ENCODE assay signal across 20 cellular contexts in genomic region chr7:17520941-17521340, GRCh38.
A peak's percentile ranks its signal among the peaks of the same experiment; 100 is the strongest.
DNase-seq lines count a peak whose midpoint lies in the region; ATAC-seq, FAIRE-seq and TF ChIP-seq lines count a peak whose summit lies in the region.
"Had no signal": no experiment of that assay in that cellular context is flagged by ENCODE, and none has a peak within 500 bp of the region (broad histone marks: within the 10 kb centered on the region; RNA-seq: fewer than 3 reads in every experiment).

No MANE protein-coding gene starts in this region.

- no peak overlapping the region for H3K4me3 Mint-ChIP-seq in nephron
- H3K4me3 Mint-ChIP-seq in CD8-positive, alpha-beta memory T cell, result no peak overlapping the region
- H3K4me3 Mint-ChIP-seq: activated CD8-positive, alpha-beta T cell treated with anti-CD3 and anti-CD28 coated beads for 36 hours; brain had no signal

- H3K4me1 ChIP-seq in right atrium auricular region (peaks cover 0 to 12% of the 10 kb centered on the region in 2 donors), endothelial cell of umbilical vein (ENCODE audit: control insufficient read depth, extremely low read depth, insufficient read depth, low read length) (peaks cover 22% of the 10 kb centered on the region)
- H3K4me1 ChIP-seq in CD8-positive, alpha-beta memory T cell (ENCODE audit: insufficient read depth, low read length), result no peaks in the 10 kb centered on the region

- TF ChIP-seq CTCF in right atrium auricular region (IDR thresholded peaks at IDR 0.05) (no peak), endothelial cell of umbilical vein (IDR thresholded peaks at IDR 0.05; ENCODE audit: extremely low read depth in 1 of 2, insufficient read depth in 1 of 2, low read depth in 1 of 2, low read length in 2 of 2) (no peak), nephron (IDR thresholded peaks at IDR 0.05; ENCODE audit: unreplicated experiment in 3 of 3) (no peak), GM13977 (IDR thresholded peaks at IDR 0.05; ENCODE audit: extremely low read depth, insufficient read depth, missing control alignments) (no peak)

- no peaks in the 10 kb centered on the region for H3K27me3 ChIP-seq in right atrium auricular region
- H3K27me3 ChIP-seq in endothelial cell of umbilical vein (ENCODE audit: control insufficient read depth in 2 of 2, insufficient read depth in 2 of 2, low read length in 2 of 2), result no peaks in the 10 kb centered on the region
- H3K27me3 ChIP-seq in CD8-positive, alpha-beta memory T cell (ENCODE audit: insufficient read depth, low read length, poor library complexity, severe bottlenecking), result no peaks in the 10 kb centered on the region
- H3K27me3 ChIP-seq: upper lobe of left lung had no signal

- H3K9ac ChIP-seq in endothelial cell of umbilical vein (replicated peaks; ENCODE audit: extremely low read depth, insufficient read depth, low read length), result peak overlapping the region; percentile 8

- CTCF ChIA-PET in endothelial cell of umbilical vein (lab: Charles Lee), result interaction anchor here (0.7 to 3.3 kb wide), 18 partner anchors 9 to 630 kb away, joined by 3 to 32 read pairs (median 4); no protein-coding TSS in a partner anchor
- CTCF ChIA-PET in CD8-positive, alpha-beta memory T cell (lab: Charles Lee), result no interaction called here

- H3K9me1 ChIP-seq in endothelial cell of umbilical vein (replicated peaks; ENCODE audit: control insufficient read depth, extremely low read depth, insufficient read depth, low read length), result no peaks in the 10 kb centered on the region

- H3K9me3 ChIP-seq in right atrium auricular region (no peaks in the 10 kb centered on the region), endothelial cell of umbilical vein (replicated peaks; ENCODE audit: control insufficient read depth, insufficient read depth, low read length) (no peaks in the 10 kb centered on the region)
- no peaks in the 10 kb centered on the region for H3K9me3 ChIP-seq in CD8-positive, alpha-beta memory T cell (ENCODE audit: low read length)
- H3K9me3 ChIP-seq: Caco-2, upper lobe of left lung had no signal

- no peaks in the 10 kb centered on the region for H3K27me3 Mint-ChIP-seq in nephron (ENCODE audit: low read depth)
- H3K27me3 Mint-ChIP-seq in CD8-positive, alpha-beta memory T cell, result peaks cover 0 to 4% of the 10 kb centered on the region in 2 donors

- H3K36me3 Mint-ChIP-seq in nephron (ENCODE audit: low read depth), result no peaks in the 10 kb centered on the region
- no peaks in the 10 kb centered on the region for H3K36me3 Mint-ChIP-seq in CD8-positive, alpha-beta memory T cell
- H3K36me3 Mint-ChIP-seq: brain had no signal

- TF ChIP-seq POLR2A in endothelial cell of umbilical vein (IDR thresholded peaks at IDR 0.05; ENCODE audit: low read depth, low read length), result no peak

- dilution Hi-C loops in endothelial cell of umbilical vein (cut with MboI; ENCODE audit: extremely low pct_ligation_motif_present, low sequenced_read_pairs), result no loop called here

- H3K36me3 ChIP-seq in right atrium auricular region (no peaks in the 10 kb centered on the region), endothelial cell of umbilical vein (ENCODE audit: control insufficient read depth in 2 of 2, extremely low read depth in 1 of 2, insufficient read depth in 2 of 2, low read length in 2 of 2) (no peaks in the 10 kb centered on the region)
- H3K36me3 ChIP-seq in CD8-positive, alpha-beta memory T cell (ENCODE audit: insufficient read depth, low read length), result no peaks in the 10 kb centered on the region
- H3K36me3 ChIP-seq: upper lobe of left lung had no signal

- DNase-seq in right atrium auricular region (ENCODE audit: low spot score) (no peak), Right ventricle myocardium inferior (ENCODE audit: missing footprints) (no peak), endothelial cell of umbilical vein (ENCODE audit: low read depth, low spot score) (no peak), GM13977 (ENCODE audit: low spot score) (no peak)
- DNase-seq in CD8-positive, alpha-beta memory T cell, result no peak
- DNase-seq in activated naive CD4-positive, alpha-beta T cell (lab: John Stamatoyannopoulos, UW), result no peak
- DNase-seq: activated CD8-positive, alpha-beta T cell treated with anti-CD3 and anti-CD28 coated beads for 36 hours; activated effector memory CD4-positive, alpha-beta T cell treated with Interleukin-2 at 50 U/mL for 16 hours; Caco-2; effector CD8-positive, alpha-beta T cell; kidney; MM.1S; NK-92 treated with Interleukin-12 subunit alpha and Interleukin-12 subunit beta, amount 100 ng/mL, for 24 hours; stimulated activated CD4-positive, alpha-beta T cell treated with anti-CD3 and anti-CD28 coated beads, Interleukin-2, amount 100 ng/mL, for 48 hours; upper lobe of left lung had no signal

- H3K4me1 Mint-ChIP-seq in nephron, result peaks cover 23% of the 10 kb centered on the region
- H3K4me1 Mint-ChIP-seq in CD8-positive, alpha-beta memory T cell, result no peaks in the 10 kb centered on the region
- H3K4me1 Mint-ChIP-seq: brain had no signal

- H3K79me2 ChIP-seq in endothelial cell of umbilical vein (ENCODE audit: control insufficient read depth, insufficient read depth, low read length), result no peaks in the 10 kb centered on the region

- BruUV-seq in endothelial cell of umbilical vein (replicated peaks; lab: Mats Ljungman, UMichigan), result TSS peak; percentile 40

- no peak for FAIRE-seq in endothelial cell of umbilical vein (lab: Jason Lieb, UNC)
- FAIRE-seq: GM19239, TTC549 had no signal

- peak overlapping the region; percentile 90 for H3K4me2 ChIP-seq in endothelial cell of umbilical vein (ENCODE audit: insufficient read depth, low read length)

- H4K20me1 ChIP-seq in endothelial cell of umbilical vein (replicated peaks; ENCODE audit: control insufficient read depth, extremely low read depth, insufficient read depth, low read length), result no peaks in the 10 kb centered on the region

- H3K4me3 ChIP-seq in right atrium auricular region, result no peak overlapping the region
- H3K4me3 ChIP-seq in endothelial cell of umbilical vein (replicated peaks in 1 of 3; ENCODE audit: insufficient read depth in 1 of 3, low read depth in 1 of 3, low read length in 3 of 3), result peak overlapping the region in 1 of 3 experiments; percentile 13
- no peak overlapping the region for H3K4me3 ChIP-seq in CD8-positive, alpha-beta memory T cell (ENCODE audit: low read length)
- H3K4me3 ChIP-seq: upper lobe of left lung had no signal

- POLR2A ChIA-PET in endothelial cell of umbilical vein (lab: Charles Lee), result interaction anchor here (0.7 kb wide), 1 partner anchor 211 kb away, joined by 3 read pairs; no protein-coding TSS in a partner anchor
- POLR2A ChIA-PET in CD8-positive, alpha-beta memory T cell (lab: Charles Lee), result no interaction called here

- H3K9me3 Mint-ChIP-seq in nephron, result no peaks in the 10 kb centered on the region
- H3K9me3 Mint-ChIP-seq in CD8-positive, alpha-beta memory T cell, result peaks cover 0 to 2% (median 0%) of the 10 kb centered on the region in 5 donors
- H3K9me3 Mint-ChIP-seq: activated CD8-positive, alpha-beta T cell treated with anti-CD3 and anti-CD28 coated beads for 36 hours had no signal

- ATAC-seq in Right ventricle myocardium inferior (no peak), HG03280 (IDR thresholded peaks at IDR 0.05; ENCODE audit: unreplicated experiment) (no peak)
- ATAC-seq: activated CD8-positive, alpha-beta T cell treated with anti-CD3 and anti-CD28 coated beads for 36 hours had no signal

- peak overlapping the region; percentile 23 to 88 (median 55) for H3K27ac Mint-ChIP-seq in nephron
- H3K27ac Mint-ChIP-seq in CD8-positive, alpha-beta memory T cell, result no peak overlapping the region
- H3K27ac Mint-ChIP-seq: activated CD8-positive, alpha-beta T cell treated with anti-CD3 and anti-CD28 coated beads for 36 hours; brain had no signal

- H2AFZ ChIP-seq in endothelial cell of umbilical vein (ENCODE audit: low read depth, low read length), result peak overlapping the region; percentile 11

- in situ Hi-C loops in GM13977 (cut with MboI; ENCODE audit: low pct_unique_long_range_greater_than_20kb, low sequenced_read_pairs, unreplicated experiment), result no loop called here

- intact Hi-C loops in Right ventricle myocardium inferior (cut with DNase I) (no loop called here), endothelial cell of umbilical vein (cut with micrococcal nuclease) (loop anchor here (1.0 to 2.0 kb wide), 6 partner anchors 12 to 480 kb away; no protein-coding TSS in a partner anchor)

- peak overlapping the region; percentile 12 to 18 for H3K27ac ChIP-seq in right atrium auricular region
- peak overlapping the region; percentile 69 for H3K27ac ChIP-seq in endothelial cell of umbilical vein (ENCODE audit: insufficient read depth, low read depth, low read length)
- no peak overlapping the region for H3K27ac ChIP-seq in CD8-positive, alpha-beta memory T cell (ENCODE audit: low read depth, low read length)

TF ChIP-seq in endothelial cell of umbilical vein, 7 proteins besides CTCF, POLR2A, EP300 and RAD21:
- TF ChIP-seq FOS (IDR thresholded peaks at IDR 0.05; ENCODE audit: borderline replicate concordance, insufficient read depth, low read length) (no peak), GATA2 (IDR thresholded peaks at IDR 0.05; ENCODE audit: insufficient read depth, insufficient read length, low read depth, low read length) (no peak), MYC (IDR thresholded peaks at IDR 0.05; ENCODE audit: low read depth, low read length) (no peak), EZH2 (IDR thresholded peaks at IDR 0.05; ENCODE audit: borderline replicate concordance, low read depth, low read length, severe bottlenecking) (no peak), POLR2AphosphoS5 (IDR thresholded peaks at IDR 0.05; ENCODE audit: insufficient read depth, low read depth, low read length) (no peak)
TF ChIP-seq in endothelial cell of umbilical vein: peak in this region for 0.

Comparison
In these comparisons a context has a peak if more than half of its experiments do, and no peak if none do; other contexts are left out.
1. H3K27ac Mint-ChIP-seq: peak in nephron (3 of 3); none in CD8-positive, alpha-beta memory T cell (0 of 8).